Comparison of ENCODE assay signal across 9 cellular contexts in the genomic region with DNA sequence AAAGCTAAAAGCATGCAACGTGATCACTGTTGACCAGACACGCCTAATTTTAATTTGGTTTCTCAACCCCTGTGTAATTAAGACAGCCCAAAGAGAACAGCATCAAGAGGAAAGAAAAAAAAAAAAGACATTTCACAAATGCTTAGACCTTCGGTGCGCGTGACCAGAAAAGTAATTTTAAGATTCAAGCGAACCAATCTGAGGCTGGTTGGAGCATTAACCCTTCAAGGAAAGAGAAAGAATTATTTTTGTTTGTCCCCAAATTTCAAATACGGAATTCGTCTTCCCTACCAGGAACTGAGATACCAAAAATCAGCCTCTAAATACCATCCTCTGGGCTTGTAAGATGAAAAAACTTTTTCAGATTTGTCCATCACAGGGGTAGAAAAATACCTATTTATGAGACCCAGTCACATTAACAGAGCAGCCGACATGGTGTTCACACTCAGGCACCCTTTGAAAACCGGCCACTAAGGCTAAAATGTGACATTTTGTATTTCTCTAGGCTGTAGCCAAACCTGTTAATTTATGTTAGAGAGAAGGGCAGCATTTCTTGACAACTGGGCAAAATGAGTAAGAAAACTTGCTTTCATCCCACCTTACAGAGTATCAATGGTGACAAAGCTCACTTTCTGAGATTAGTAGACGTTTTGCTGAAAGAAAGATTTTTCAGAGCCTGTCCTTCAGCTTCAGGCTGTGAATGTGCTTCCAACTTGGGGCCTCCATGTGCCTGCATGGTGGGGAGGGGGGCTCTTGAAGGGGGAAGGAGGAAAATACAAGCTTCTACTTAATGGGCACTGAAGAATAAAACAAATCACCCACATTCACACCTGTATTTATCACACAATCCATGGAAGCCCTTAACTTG.
DNase-seq lines count a peak whose midpoint lies in the region; ATAC-seq and TF ChIP-seq lines count a peak whose summit lies in the region.
"Had no signal": no experiment of that assay in that cellular context is flagged by ENCODE, and none has a peak within 500 bp of the region (broad histone marks: within the 10 kb centered on the region; RNA-seq: fewer than 3 reads in every experiment).

No MANE protein-coding gene starts in this region.

- H3K9me2 ChIP-seq in hepatocyte (replicated peaks; ENCODE audit: insufficient read depth) = no peaks in the 10 kb centered on the region

- H3K9ac ChIP-seq in stomach smooth muscle (ENCODE audit: low read length in 2 of 2) = no peak overlapping the region

- H3K4me1 Mint-ChIP-seq in T-helper 2 cell treated with Interferon-gamma antibody and Interleukin-4, amounts not matched to agents 5 μg/mL and 100 μg/mL, for 36 hours (ENCODE audit: low read depth) = peaks cover 88% of the 10 kb centered on the region
- H3K4me1 Mint-ChIP-seq in activated B cell treated with CpG ODN at 0.5 μM for 24 hours = peaks cover 90% of the 10 kb centered on the region

- peak overlapping the region; percentile 66 for H3K4me2 ChIP-seq in hepatocyte

- H3K9me3 ChIP-seq in hepatocyte (ENCODE audit: low read depth) (no peaks in the 10 kb centered on the region), stomach smooth muscle (ENCODE audit: control insufficient read depth in 2 of 2, low read length in 2 of 2) (no peaks in the 10 kb centered on the region), BE2C (no peaks in the 10 kb centered on the region)

- peak overlapping the region; percentile 86 for H3K4me3 Mint-ChIP-seq in T-helper 2 cell treated with Interferon-gamma antibody and Interleukin-4, amounts not matched to agents 5 μg/mL and 100 μg/mL, for 36 hours
- peak overlapping the region; percentile 87 for H3K4me3 Mint-ChIP-seq in activated B cell treated with CpG ODN at 0.5 μM for 24 hours

- ATAC-seq in activated B cell treated with CpG ODN at 0.5 μM for 24 hours (ENCODE audit: low read depth) (no peak), HG02885 (IDR thresholded peaks at IDR 0.05; ENCODE audit: poor library complexity, unreplicated experiment) (no peak)

- H3K27ac Mint-ChIP-seq in T-helper 2 cell treated with Interferon-gamma antibody and Interleukin-4, amounts not matched to agents 5 μg/mL and 100 μg/mL, for 36 hours = peak overlapping the region; percentile 97
- H3K27ac Mint-ChIP-seq in activated B cell treated with CpG ODN at 0.5 μM for 24 hours = peak overlapping the region; percentile 90

- intact Hi-C loops in activated B cell treated with CpG ODN at 0.5 μM for 24 hours (cut with micrococcal nuclease) = loop anchor here (1.0 to 2.0 kb wide), 8 partner anchors 12 to 192 kb away; no protein-coding TSS in a partner anchor

- H3K36me3 Mint-ChIP-seq in T-helper 2 cell treated with Interferon-gamma antibody and Interleukin-4, amounts not matched to agents 5 μg/mL and 100 μg/mL, for 36 hours (ENCODE audit: low read depth) = peaks cover 76% of the 10 kb centered on the region
- H3K36me3 Mint-ChIP-seq in activated B cell treated with CpG ODN at 0.5 μM for 24 hours (ENCODE audit: low read depth) = peaks cover 92% of the 10 kb centered on the region

- TF ChIP-seq CTCF in activated B cell treated with CpG ODN at 0.5 μM for 24 hours (IDR thresholded peaks at IDR 0.05) (no peak), hepatocyte (IDR thresholded peaks at IDR 0.05; ENCODE audit: poor library complexity) (no peak), BE2C (IDR thresholded peaks at IDR 0.05; ENCODE audit: low read depth, low read length) (no peak)

- H2AFZ ChIP-seq in hepatocyte = no peak overlapping the region

- DNase-seq in T-helper 2 cell treated with Interferon-gamma antibody and Interleukin-4, amounts not matched to agents 5 μg/mL and 100 μg/mL, for 36 hours (ENCODE audit: low spot score) = no peak
- DNase-seq in T-helper 2 cell = no peak
- no peak for DNase-seq in activated B cell treated with CpG ODN at 0.5 μM for 24 hours
- DNase-seq in hepatocyte (ENCODE audit: low spot score) = no peak
- DNase-seq in NCI-H128 (lab: John Stamatoyannopoulos, UW; ENCODE audit: unreplicated experiment) = no peak
- DNase-seq in BE2C = no peak

- H3K9me3 Mint-ChIP-seq in T-helper 2 cell treated with Interferon-gamma antibody and Interleukin-4, amounts not matched to agents 5 μg/mL and 100 μg/mL, for 36 hours = no peaks in the 10 kb centered on the region
- no peaks in the 10 kb centered on the region for H3K9me3 Mint-ChIP-seq in activated B cell treated with CpG ODN at 0.5 μM for 24 hours
- H3K9me3 Mint-ChIP-seq: neural crest cell had no signal

- 84% methylated on average over 11 of the region's 11 CpGs for WGBS in hepatocyte (ENCODE audit: low lambda C conversion rate, missing lambda C conversion rate)

- no peaks in the 10 kb centered on the region for H3K27me3 Mint-ChIP-seq in T-helper 2 cell treated with Interferon-gamma antibody and Interleukin-4, amounts not matched to agents 5 μg/mL and 100 μg/mL, for 36 hours (ENCODE audit: low read depth)
- H3K27me3 Mint-ChIP-seq in activated B cell treated with CpG ODN at 0.5 μM for 24 hours = no peaks in the 10 kb centered on the region

- no peaks in the 10 kb centered on the region for H4K20me1 ChIP-seq in hepatocyte (ENCODE audit: insufficient read depth, poor library complexity, severe bottlenecking)

- POLR2A ChIA-PET in activated B cell treated with CpG ODN at 0.5 μM for 24 hours (lab: Charles Lee) = interaction anchor here (0.5 to 2.6 kb wide), 21 partner anchors 9 to 143 kb away, joined by 3 to 36 read pairs (median 5); no protein-coding TSS in a partner anchor

- H3K36me3 ChIP-seq in hepatocyte (replicated peaks; ENCODE audit: insufficient read depth, low read depth) (no peaks in the 10 kb centered on the region), stomach smooth muscle (ENCODE audit: control insufficient read depth in 2 of 2, insufficient read depth in 2 of 2, low read length in 2 of 2) (no peaks in the 10 kb centered on the region), BE2C (no peaks in the 10 kb centered on the region)

- H3K27me3 ChIP-seq in hepatocyte (no peaks in the 10 kb centered on the region), stomach smooth muscle (ENCODE audit: control insufficient read depth in 1 of 2, insufficient read depth in 2 of 2, low read length in 2 of 2) (no peaks in the 10 kb centered on the region), BE2C (no peaks in the 10 kb centered on the region)

- H3K27ac ChIP-seq in hepatocyte = peak overlapping the region; percentile 82
- H3K27ac ChIP-seq in stomach smooth muscle (ENCODE audit: low read length) = peak overlapping the region; percentile 38

- H3K4me3 ChIP-seq in hepatocyte (no peak overlapping the region), stomach smooth muscle (ENCODE audit: low read length in 2 of 2) (peak overlapping the region in 1 of 2 donors; percentile 73), BE2C (ENCODE audit: low read depth, low read length) (no peak overlapping the region)

- peaks cover 38% of the 10 kb centered on the region for H3K4me1 ChIP-seq in hepatocyte (ENCODE audit: insufficient read depth)
- H3K4me1 ChIP-seq in stomach smooth muscle (ENCODE audit: control insufficient read depth, insufficient read depth, low read length) = peaks cover 29% of the 10 kb centered on the region
- H3K4me1 ChIP-seq in BE2C = no peaks in the 10 kb centered on the region

- H3K79me2 ChIP-seq in hepatocyte = peaks cover 16% of the 10 kb centered on the region

- CTCF ChIA-PET in activated B cell treated with CpG ODN at 0.5 μM for 24 hours (lab: Charles Lee) = interaction anchor here (0.9 to 2.5 kb wide), 4 partner anchors 17 to 126 kb away, joined by 4 to 10 read pairs (median 6); no protein-coding TSS in a partner anchor
